ENCODE assay signal across 15 cellular contexts in genomic region chr4:95304898-95305297, GRCh38.
DNase-seq lines count a peak whose midpoint lies in the region; ATAC-seq and TF ChIP-seq lines count a peak whose summit lies in the region.
"Had no signal": no experiment of that assay in that cellular context is flagged by ENCODE, and none has a peak within 500 bp of the region (broad histone marks: within the 10 kb centered on the region; RNA-seq: fewer than 3 reads in every experiment).

No MANE protein-coding gene starts in this region.

- CTCF ChIA-PET in Calu3 (lab: Charles Lee) (interaction anchor here (0.6 kb wide), 1 partner anchor 570 kb away, joined by 4 read pairs; no protein-coding TSS in a partner anchor), Panc1 (lab: Charles Lee) (interaction anchor here (0.6 kb wide), 1 partner anchor 170 kb away, joined by 4 read pairs; no protein-coding TSS in a partner anchor)
- CTCF ChIA-PET in activated CD4-positive, alpha-beta memory T cell treated with anti-CD3 and anti-CD28 coated beads for 36 hours (lab: Charles Lee): no interaction called here

- H3K27ac ChIP-seq in Panc1 (ENCODE audit: low read length) (peak overlapping the region; percentile 88), epithelial cell of prostate (no peak overlapping the region), mesodermal cell (ENCODE audit: low read depth, low read length, severe bottlenecking) (peak overlapping the region; percentile 31), adrenal gland (no peak overlapping the region)
- H3K27ac ChIP-seq: BLaER1 had no signal

- H3K4me1 ChIP-seq in Panc1 (ENCODE audit: control insufficient read depth, insufficient read depth, low read length): peaks cover 7% of the 10 kb centered on the region
- no peaks in the 10 kb centered on the region for H3K4me1 ChIP-seq in mesodermal cell (ENCODE audit: control insufficient read depth, insufficient read depth, low read length, poor library complexity, severe bottlenecking)
- no peaks in the 10 kb centered on the region for H3K4me1 ChIP-seq in adrenal gland (replicated peaks in 1 of 2)
- H3K4me1 ChIP-seq: BLaER1 had no signal

- H3K9me3 ChIP-seq in Panc1 (ENCODE audit: control insufficient read depth, insufficient read depth, low read depth, low read length): no peaks in the 10 kb centered on the region
- no peaks in the 10 kb centered on the region for H3K9me3 ChIP-seq in mesodermal cell (ENCODE audit: control insufficient read depth, low read length)
- no peaks in the 10 kb centered on the region for H3K9me3 ChIP-seq in adrenal gland (replicated peaks in 1 of 3)
- H3K9me3 ChIP-seq: BLaER1 had no signal

- H3K27me3 ChIP-seq in Panc1 (ENCODE audit: control insufficient read depth, insufficient read depth, low read length): no peaks in the 10 kb centered on the region
- no peaks in the 10 kb centered on the region for H3K27me3 ChIP-seq in adrenal gland
- H3K27me3 ChIP-seq: BLaER1 had no signal

- BruUV-seq in Calu3 (replicated peaks; lab: Mats Ljungman, UMichigan): no TSS peak
- BruUV-seq in Panc1 (replicated peaks; lab: Mats Ljungman, UMichigan): no TSS peak

- in situ Hi-C loops in Panc1 (cut with HindIII; ENCODE audit: low pct_unique_long_range_greater_than_20kb, low sequenced_read_pairs): no loop called here

- H3K36me3 ChIP-seq in Panc1 (ENCODE audit: control insufficient read depth, insufficient read depth, low read length) (no peaks in the 10 kb centered on the region), mesodermal cell (ENCODE audit: control insufficient read depth, insufficient read depth, low read length) (peaks cover 16% of the 10 kb centered on the region), adrenal gland (replicated peaks in 1 of 2) (peaks cover 0 to 4% of the 10 kb centered on the region in 2 donors)
- H3K36me3 ChIP-seq: BLaER1 had no signal

- POLR2A ChIA-PET in Panc1 (lab: Charles Lee): no interaction called here
- POLR2A ChIA-PET in activated CD4-positive, alpha-beta memory T cell treated with anti-CD3 and anti-CD28 coated beads for 36 hours (lab: Charles Lee): no interaction called here

- H3K4me3 Mint-ChIP-seq in Calu3 (ENCODE audit: low read depth, unreplicated experiment): no peak overlapping the region
- no peak overlapping the region for H3K4me3 Mint-ChIP-seq in activated CD4-positive, alpha-beta memory T cell treated with anti-CD3 and anti-CD28 coated beads for 36 hours
- H3K4me3 Mint-ChIP-seq: activated CD4-positive, alpha-beta memory T cell treated with anti-CD3 and anti-CD28 coated beads, Interleukin-2, amount 10 ng/mL, durations not matched to agents 7 days and 5 days; activated naive CD4-positive, alpha-beta T cell treated with anti-CD3 and anti-CD28 coated beads, Interleukin-2, amount 10 ng/mL, durations not matched to agents 7 days and 5 days; immature natural killer cell had no signal

- no peaks in the 10 kb centered on the region for H3K27me3 Mint-ChIP-seq in Calu3 (ENCODE audit: unreplicated experiment)
- H3K27me3 Mint-ChIP-seq in activated CD4-positive, alpha-beta memory T cell treated with anti-CD3 and anti-CD28 coated beads for 36 hours: no peaks in the 10 kb centered on the region
- H3K27me3 Mint-ChIP-seq: activated CD4-positive, alpha-beta memory T cell treated with anti-CD3 and anti-CD28 coated beads, Interleukin-2, amount 10 ng/mL, durations not matched to agents 7 days and 5 days; activated naive CD4-positive, alpha-beta T cell treated with anti-CD3 and anti-CD28 coated beads, Interleukin-2, amount 10 ng/mL, durations not matched to agents 7 days and 5 days had no signal

- TF ChIP-seq POLR2A in adrenal gland (IDR thresholded peaks at IDR 0.05): no peak

- intact Hi-C loops in Calu3 (cut with micrococcal nuclease; ENCODE audit: unreplicated experiment): no loop called here
- intact Hi-C loops in Panc1 (cut with micrococcal nuclease; ENCODE audit: unreplicated experiment): no loop called here
- intact Hi-C loops in activated CD4-positive, alpha-beta memory T cell treated with anti-CD3 and anti-CD28 coated beads for 36 hours (cut with micrococcal nuclease): no loop called here
- intact Hi-C loops in adrenal gland (cut with DNase I): no loop called here

- H3K9me3 Mint-ChIP-seq in Calu3 (ENCODE audit: low read depth, unreplicated experiment): no peaks in the 10 kb centered on the region
- no peaks in the 10 kb centered on the region for H3K9me3 Mint-ChIP-seq in activated CD4-positive, alpha-beta memory T cell treated with anti-CD3 and anti-CD28 coated beads for 36 hours
- H3K9me3 Mint-ChIP-seq: activated CD4-positive, alpha-beta memory T cell treated with anti-CD3 and anti-CD28 coated beads, Interleukin-2, amount 10 ng/mL, durations not matched to agents 7 days and 5 days; activated naive CD4-positive, alpha-beta T cell treated with anti-CD3 and anti-CD28 coated beads, Interleukin-2, amount 10 ng/mL, durations not matched to agents 7 days and 5 days had no signal

- WGBS in mesodermal cell (ENCODE audit: insufficient coverage in 2 of 2), 2 experiments: no CpG with 5 or more reads among the region's 1 CpG
- 52 to 68% (median 67%) methylated on average over 1 of the region's 1 CpG for WGBS in adrenal gland, 4 donors

- no peaks in the 10 kb centered on the region for H3K36me3 Mint-ChIP-seq in Calu3 (ENCODE audit: insufficient read depth, unreplicated experiment)
- no peaks in the 10 kb centered on the region for H3K36me3 Mint-ChIP-seq in activated CD4-positive, alpha-beta memory T cell treated with anti-CD3 and anti-CD28 coated beads for 36 hours
- H3K36me3 Mint-ChIP-seq: activated naive CD4-positive, alpha-beta T cell treated with anti-CD3 and anti-CD28 coated beads, Interleukin-2, amount 10 ng/mL, durations not matched to agents 7 days and 5 days; immature natural killer cell had no signal

- DNase-seq in Calu3 (peak; percentile 6), Panc1 (ENCODE audit: low read depth, low spot score) (peak; percentile 47), epithelial cell of prostate (ENCODE audit: low read depth, low spot score) (peak; percentile 58), adrenal gland (no peak)
- no peak for DNase-seq in activated CD4-positive, alpha-beta memory T cell treated with anti-CD3 and anti-CD28 coated beads for 36 hours
- DNase-seq: activated CD4-positive, alpha-beta memory T cell treated with anti-CD3 and anti-CD28 coated beads, Interleukin-2, amount 10 ng/mL, durations not matched to agents 7 days and 5 days; activated naive CD4-positive, alpha-beta T cell treated with anti-CD3 and anti-CD28 coated beads, Interleukin-2, amount 10 ng/mL, durations not matched to agents 7 days and 5 days; GF-D8; immature natural killer cell; NCI-H510A treated with DMSO at 0.1 percent for 48 hours; stimulated activated CD4-positive, alpha-beta T cell treated with anti-CD3 and anti-CD28 coated beads, Interleukin-4, amount 100 ng/mL, for 24 hours had no signal

- no peak for TF ChIP-seq CTCF in Calu3 (IDR thresholded peaks at IDR 0.05; ENCODE audit: unreplicated experiment)
- no peak for TF ChIP-seq CTCF in Panc1 (IDR thresholded peaks at IDR 0.05)
- TF ChIP-seq CTCF in adrenal gland (IDR thresholded peaks at IDR 0.05): no peak

- no peak overlapping the region for H3K27ac Mint-ChIP-seq in Calu3 (ENCODE audit: unreplicated experiment)
- H3K27ac Mint-ChIP-seq in activated CD4-positive, alpha-beta memory T cell treated with anti-CD3 and anti-CD28 coated beads for 36 hours: no peak overlapping the region
- H3K27ac Mint-ChIP-seq: activated CD4-positive, alpha-beta memory T cell treated with anti-CD3 and anti-CD28 coated beads, Interleukin-2, amount 10 ng/mL, durations not matched to agents 7 days and 5 days; activated naive CD4-positive, alpha-beta T cell treated with anti-CD3 and anti-CD28 coated beads, Interleukin-2, amount 10 ng/mL, durations not matched to agents 7 days and 5 days; immature natural killer cell had no signal

- H3K4me3 ChIP-seq in Panc1 (ENCODE audit: low read depth in 2 of 2, low read length in 2 of 2) (no peak overlapping the region), mesodermal cell (ENCODE audit: extremely low read depth, insufficient read depth, low read length, poor library complexity, severe bottlenecking) (no peak overlapping the region), adrenal gland (no peak overlapping the region)
- H3K4me3 ChIP-seq: BLaER1 had no signal

- peaks cover 9% of the 10 kb centered on the region for H3K4me1 Mint-ChIP-seq in Calu3 (ENCODE audit: low read depth, unreplicated experiment)
- no peaks in the 10 kb centered on the region for H3K4me1 Mint-ChIP-seq in activated CD4-positive, alpha-beta memory T cell treated with anti-CD3 and anti-CD28 coated beads for 36 hours (ENCODE audit: low read depth)
- H3K4me1 Mint-ChIP-seq: activated CD4-positive, alpha-beta memory T cell treated with anti-CD3 and anti-CD28 coated beads, Interleukin-2, amount 10 ng/mL, durations not matched to agents 7 days and 5 days; activated naive CD4-positive, alpha-beta T cell treated with anti-CD3 and anti-CD28 coated beads, Interleukin-2, amount 10 ng/mL, durations not matched to agents 7 days and 5 days; immature natural killer cell had no signal

- ATAC-seq in Panc1 (peak; percentile 94), HG02798 (IDR thresholded peaks at IDR 0.05; ENCODE audit: poor library complexity, unreplicated experiment) (no peak), HG03565 (IDR thresholded peaks at IDR 0.05; ENCODE audit: unreplicated experiment) (no peak)

Comparison
In these comparisons a context has a peak if more than half of its experiments do, and no peak if none do; other contexts are left out.
1. DNase-seq: peak in Calu3 (single experiment), Panc1 (single experiment) and epithelial cell of prostate (single experiment); none in activated CD4-positive, alpha-beta memory T cell treated with anti-CD3 and anti-CD28 coated beads for 36 hours (single experiment) and adrenal gland (0 of 7).
2. H3K27ac ChIP-seq: peak in Panc1 (single experiment) and mesodermal cell (single experiment); none in epithelial cell of prostate (single experiment) and adrenal gland (0 of 5).